Comparison of ENCODE assay signal across 1 cellular context in the genomic region with DNA sequence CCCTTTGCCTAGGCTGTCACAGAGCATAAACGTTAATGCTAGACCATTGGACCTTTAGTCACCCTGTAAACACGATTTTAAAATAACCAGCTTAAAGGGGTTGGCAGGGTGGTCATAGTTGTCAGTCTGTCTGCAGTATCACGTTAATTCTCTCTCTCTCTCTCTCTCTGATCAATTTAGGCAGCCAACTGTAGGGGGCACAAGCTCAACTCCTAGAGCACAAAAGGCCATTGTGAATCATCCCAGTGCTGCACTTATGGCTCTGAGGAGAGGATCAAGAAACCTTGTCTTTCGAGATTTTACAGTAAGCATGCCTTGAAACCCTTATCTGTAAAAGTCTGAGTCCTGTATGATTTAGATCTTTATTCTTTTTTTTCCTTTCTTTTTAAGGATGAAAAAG.
TF ChIP-seq lines count a peak whose summit lies in the region.

No MANE protein-coding gene starts in this region.

TF ChIP-seq in K562, 482 proteins besides CTCF, POLR2A, EP300 and RAD21 (continued from another document):
- TF ChIP-seq ZBTB9 (CRISPR knock-in tag; IDR thresholded peaks at IDR 0.05) (no peak), SPI1 (IDR thresholded peaks at IDR 0.05; ENCODE audit: borderline replicate concordance, low read depth, low read length) (no peak), ZEB2 (IDR thresholded peaks at IDR 0.05) (no peak)
